15 cellular contexts compared by ENCODE assay signal in the genomic region with DNA sequence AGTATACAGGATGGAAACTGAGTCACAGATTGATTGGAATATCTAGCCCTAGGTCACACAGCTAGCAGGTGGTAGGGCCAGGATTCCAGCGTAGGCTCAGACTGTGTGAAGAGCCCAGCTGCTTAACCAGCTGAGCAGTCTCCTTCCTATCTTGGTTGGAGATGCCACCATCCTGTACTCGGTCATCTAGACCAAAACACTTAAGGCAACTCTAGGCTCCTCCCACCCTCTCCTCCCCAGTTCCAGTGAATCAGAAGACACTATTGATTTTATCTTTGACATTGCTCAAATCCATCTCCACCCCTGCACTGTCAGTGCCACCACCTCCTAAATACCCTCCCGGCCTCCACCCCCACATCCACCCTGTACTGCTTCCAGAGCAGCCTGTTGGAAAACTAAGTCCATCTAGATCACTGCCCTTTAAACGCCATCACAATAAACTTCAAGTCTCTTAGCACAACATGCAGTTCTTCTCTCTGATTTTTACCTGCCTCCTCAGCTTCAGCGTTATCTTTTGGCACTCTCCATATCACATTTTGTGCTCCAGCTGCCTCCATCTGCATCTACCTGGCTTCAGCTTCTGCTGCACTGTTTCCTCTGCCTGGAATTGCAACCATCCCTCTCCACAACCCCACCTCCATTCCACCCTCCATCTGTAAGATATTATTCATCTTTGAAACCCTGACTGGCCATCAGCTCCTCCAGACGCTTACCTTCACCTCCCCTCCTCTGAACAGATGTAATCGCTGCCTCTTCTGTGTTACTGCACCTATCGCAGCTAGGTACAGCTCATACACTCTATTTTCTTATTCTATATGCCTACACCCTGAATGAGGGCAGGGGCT.
DNase-seq lines count a peak whose midpoint lies in the region; ATAC-seq and TF ChIP-seq lines count a peak whose summit lies in the region.
"Had no signal": no experiment of that assay in that cellular context is flagged by ENCODE, and none has a peak within 500 bp of the region (broad histone marks: within the 10 kb centered on the region; RNA-seq: fewer than 3 reads in every experiment).

No MANE protein-coding gene starts in this region.

- no peak overlapping the region for H4K12ac ChIP-seq in trophoblast cell (ENCODE audit: low read depth, low read length)

- H3K23ac ChIP-seq in trophoblast cell (ENCODE audit: low read length) (no peak overlapping the region), mesenchymal stem cell (ENCODE audit: low read length in 2 of 2) (no peak overlapping the region)

- H2AFZ ChIP-seq in trophoblast cell (ENCODE audit: insufficient read depth, low read length, poor library complexity) (no peak overlapping the region), mesenchymal stem cell (ENCODE audit: low read depth, low read length) (no peak overlapping the region)

- no peak overlapping the region for H3K4me2 ChIP-seq in trophoblast cell (ENCODE audit: low read length)
- H3K4me2 ChIP-seq in mesenchymal stem cell (ENCODE audit: low read length, poor library complexity, severe bottlenecking) = no peak overlapping the region

- no peak overlapping the region for H2BK12ac ChIP-seq in trophoblast cell (ENCODE audit: low read length)
- no peak overlapping the region for H2BK12ac ChIP-seq in mesenchymal stem cell (ENCODE audit: low read length in 2 of 2)

- H3K18ac ChIP-seq in trophoblast cell (ENCODE audit: low read length) (no peak overlapping the region), mesenchymal stem cell (ENCODE audit: low read depth in 1 of 2, low read length in 2 of 2) (no peak overlapping the region)

- no peaks in the 10 kb centered on the region for H3K79me2 ChIP-seq in trophoblast cell (ENCODE audit: control insufficient read depth, insufficient read depth, low read length, poor library complexity)

- WGBS in trophoblast cell (ENCODE audit: extremely low coverage, insufficient coverage, insufficient read length) = no CpG with 5 or more reads among the region's 8 CpGs
- 88% methylated on average over 8 of the region's 8 CpGs for WGBS in mesenchymal stem cell

- no peak for TF ChIP-seq CTCF in VCaP (conservative IDR thresholded peaks at IDR 0.05)

- H2AK5ac ChIP-seq in trophoblast cell (ENCODE audit: low read length) (no peak overlapping the region), mesenchymal stem cell (ENCODE audit: low read length, severe bottlenecking) (no peak overlapping the region)

- H3K9me3 ChIP-seq in trophoblast cell (ENCODE audit: insufficient read depth, low read depth, low read length) (no peaks in the 10 kb centered on the region), mesenchymal stem cell (ENCODE audit: control insufficient read depth, low read length) (no peaks in the 10 kb centered on the region)
- H3K9me3 ChIP-seq: HAP-1 had no signal

- no peak overlapping the region for H2BK15ac ChIP-seq in mesenchymal stem cell (ENCODE audit: low read depth, poor library complexity, severe bottlenecking)

- H3K79me1 ChIP-seq in trophoblast cell (ENCODE audit: low read length) (no peaks in the 10 kb centered on the region), mesenchymal stem cell (replicated peaks; ENCODE audit: low read length, poor library complexity, severe bottlenecking) (no peaks in the 10 kb centered on the region)

- H3K27ac ChIP-seq in VCaP (peak overlapping the region; percentile 100), trophoblast cell (ENCODE audit: low read depth, low read length) (no peak overlapping the region), mesenchymal stem cell (ENCODE audit: low read length, poor library complexity, severe bottlenecking) (no peak overlapping the region)

- H3K4ac ChIP-seq in trophoblast cell (ENCODE audit: low read depth, low read length) (no peak overlapping the region), mesenchymal stem cell (ENCODE audit: low read depth in 1 of 2, low read length in 2 of 2) (no peak overlapping the region)

- H3K4me1 ChIP-seq in trophoblast cell (ENCODE audit: control insufficient read depth in 1 of 2, insufficient read depth in 2 of 2, low read length in 2 of 2) (no peaks in the 10 kb centered on the region), mesenchymal stem cell (ENCODE audit: control insufficient read depth, insufficient read depth, low read depth, low read length) (no peaks in the 10 kb centered on the region)
- H3K4me1 ChIP-seq: HAP-1 had no signal

- H4K91ac ChIP-seq in trophoblast cell (ENCODE audit: low read depth, low read length) (no peak overlapping the region), mesenchymal stem cell (ENCODE audit: low read length) (no peak overlapping the region)

- no peak overlapping the region for H3K4me3 ChIP-seq in trophoblast cell (ENCODE audit: low read depth, low read length)
- no peak overlapping the region for H3K4me3 ChIP-seq in mesenchymal stem cell (ENCODE audit: insufficient read depth in 1 of 2, low read depth in 1 of 2, low read length in 2 of 2)
- H3K4me3 ChIP-seq: HAP-1 had no signal

- H3K14ac ChIP-seq in trophoblast cell (ENCODE audit: low read length) = no peak overlapping the region
- no peak overlapping the region for H3K14ac ChIP-seq in mesenchymal stem cell (ENCODE audit: low read length in 2 of 2)

- peak; percentile 83 to 88 for DNase-seq in trophoblast cell
- no peak for DNase-seq in stimulated activated naive CD8-positive, alpha-beta T cell treated with anti-CD3 and anti-CD28 coated beads, Interleukin-15, Interleukin-2, amounts not matched to agents 100 U/mL and 50 U/mL, for 24 hours
- DNase-seq in stimulated activated CD4-positive, alpha-beta T cell treated with anti-CD3 and anti-CD28 coated beads, Interleukin-4, amount 100 ng/mL, for 4 hours = no peak
- no peak for DNase-seq in kidney tubule cell (ENCODE audit: low spot score)
- no peak for DNase-seq in mesenchymal stem cell
- DNase-seq: C1 segment of cervical spinal cord; Calu3; CD4-positive, alpha-beta memory T cell; COR-L47; DMS53; DMS79 treated with DMSO at 0.1 percent for 48 hours; GF-D8; GOT3 had no signal

- H4K8ac ChIP-seq in trophoblast cell (ENCODE audit: low read depth, low read length) (no peak overlapping the region), mesenchymal stem cell (ENCODE audit: low read length) (no peak overlapping the region)

- H3K9ac ChIP-seq in trophoblast cell (ENCODE audit: low read length) (no peak overlapping the region), mesenchymal stem cell (ENCODE audit: low read length) (no peak overlapping the region)

- ATAC-seq in stimulated activated naive CD8-positive, alpha-beta T cell treated with anti-CD3 and anti-CD28 coated beads, Interleukin-15, Interleukin-2, amounts not matched to agents 100 U/mL and 50 U/mL, for 24 hours = peak; percentile 19

- H3K27me3 ChIP-seq in trophoblast cell (ENCODE audit: insufficient read depth, low read length) = no peaks in the 10 kb centered on the region
- no peaks in the 10 kb centered on the region for H3K27me3 ChIP-seq in mesenchymal stem cell (ENCODE audit: control insufficient read depth in 1 of 2, insufficient read depth in 1 of 2, low read length in 2 of 2)

- H2BK5ac ChIP-seq in trophoblast cell (ENCODE audit: low read depth, low read length, poor library complexity) (no peak overlapping the region), mesenchymal stem cell (ENCODE audit: low read depth, low read length, poor library complexity, severe bottlenecking) (no peak overlapping the region)

- H2BK120ac ChIP-seq in trophoblast cell (ENCODE audit: insufficient read depth, low read length, poor library complexity) = no peak overlapping the region
- H2BK120ac ChIP-seq in mesenchymal stem cell (ENCODE audit: low read depth, low read length) = no peak overlapping the region

- H3K36me3 ChIP-seq in trophoblast cell (ENCODE audit: control insufficient read depth in 1 of 2, insufficient read depth in 2 of 2, low read length in 2 of 2) = no peaks in the 10 kb centered on the region
- H3K36me3 ChIP-seq in mesenchymal stem cell (ENCODE audit: control insufficient read depth in 1 of 2, insufficient read depth in 2 of 2, low read depth in 1 of 2, low read length in 2 of 2) = no peaks in the 10 kb centered on the region
- H3K36me3 ChIP-seq: HAP-1 had no signal

Comparison
In these comparisons a context has a peak if more than half of its experiments do, and no peak if none do; other contexts are left out.
1. DNase-seq: peak in trophoblast cell (2 of 2); none in stimulated activated naive CD8-positive, alpha-beta T cell treated with anti-CD3 and anti-CD28 coated beads, Interleukin-15, Interleukin-2, amounts not matched to agents 100 U/mL and 50 U/mL, for 24 hours (single experiment), stimulated activated CD4-positive, alpha-beta T cell treated with anti-CD3 and anti-CD28 coated beads, Interleukin-4, amount 100 ng/mL, for 4 hours (0 of 2), kidney tubule cell (single experiment) and mesenchymal stem cell (single experiment).